24 cellular contexts compared by ENCODE assay signal in the genomic region with DNA sequence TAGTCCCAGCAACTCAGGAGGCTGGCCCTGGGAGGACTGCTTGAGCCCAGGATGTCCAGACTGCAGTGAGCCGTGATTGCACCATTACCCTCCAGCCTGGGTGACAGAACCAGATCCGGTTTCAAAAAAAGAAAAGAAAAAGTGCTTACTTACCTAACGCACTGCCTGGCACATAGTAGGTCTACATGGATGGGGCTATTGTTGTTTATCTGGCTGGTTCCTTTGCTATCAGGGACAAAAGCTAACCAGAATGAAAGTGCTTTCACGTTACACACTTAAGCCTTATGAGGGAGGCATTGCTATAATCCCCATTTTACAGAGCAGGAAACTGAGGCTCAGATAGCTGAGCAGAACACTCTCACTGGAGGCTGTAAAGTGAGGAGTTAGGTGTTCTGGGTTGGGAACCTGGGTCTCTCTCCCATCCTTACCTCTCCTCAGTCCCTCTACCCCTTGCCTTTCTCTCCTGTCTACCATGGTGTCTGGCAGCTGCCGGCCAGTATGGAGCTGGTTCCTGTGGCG. TPM values are rescaled to one million over a fixed set of nuclear protein-coding genes. Genes with fewer than 3 reads are reported as not detected.
DNase-seq lines count a peak whose midpoint lies in the region; ATAC-seq, FAIRE-seq and TF ChIP-seq lines count a peak whose summit lies in the region.
"Had no signal": no experiment of that assay in that cellular context is flagged by ENCODE, and none has a peak within 500 bp of the region (broad histone marks: within the 10 kb centered on the region; RNA-seq: fewer than 3 reads in every experiment).

No MANE protein-coding gene starts in this region.

- no peak overlapping the region for H3K4me3 ChIP-seq in MG63
- H3K4me3 ChIP-seq: SK-N-MC had no signal

- no peak for TF ChIP-seq POLR2A in H54 (IDR thresholded peaks at IDR 0.05; ENCODE audit: low read depth, low read length)

- FAIRE-seq in H54 (lab: Jason Lieb, UNC): no peak
- FAIRE-seq: GM18507, pancreas, RCC 7860 had no signal

- no peak overlapping the region for H3K27ac Mint-ChIP-seq in stimulated activated naive CD8-positive, alpha-beta T cell treated with anti-CD3 and anti-CD28 coated beads, Interleukin-15, amount 100 ng/mL, for 72 hours
- H3K27ac Mint-ChIP-seq in activated T-helper 1 cell treated with anti-CD3 and anti-CD28 coated beads, Interleukin-12 subunit alpha, Interleukin-12 subunit beta, Interleukin-2, Interleukin-4 antibody, amounts not matched to agents 30 ng/mL and 10 ng/mL and 1 ng/mL, durations not matched to agents 14 hours and 24 hours and 36 hours: no peak overlapping the region
- H3K27ac Mint-ChIP-seq in naive B cell: peak overlapping the region in 3 of 6 donors; percentile 80 to 91 (median 82)

- peaks cover 17% of the 10 kb centered on the region for H3K36me3 ChIP-seq in MG63
- H3K36me3 ChIP-seq: pancreas, thoracic aorta had no signal

- no peak for DNase-seq in stimulated activated naive CD8-positive, alpha-beta T cell treated with anti-CD3 and anti-CD28 coated beads, Interleukin-15, amount 100 ng/mL, for 72 hours
- DNase-seq in stimulated activated naive CD8-positive, alpha-beta T cell treated with anti-CD3 and anti-CD28 coated beads, Interleukin-15, Interleukin-2, amounts not matched to agents 100 U/mL and 50 U/mL, for 24 hours: no peak
- no peak for DNase-seq in activated T-helper 1 cell treated with anti-CD3 and anti-CD28 coated beads, Interleukin-12 subunit alpha, Interleukin-12 subunit beta, Interleukin-2, Interleukin-4 antibody, amounts not matched to agents 30 ng/mL and 10 ng/mL and 1 ng/mL, durations not matched to agents 14 hours and 24 hours and 36 hours (ENCODE audit: low spot score)
- no peak for DNase-seq in naive B cell
- no peak for DNase-seq in H54 (ENCODE audit: insufficient read length, low spot score)
- DNase-seq in MG63: no peak
- no peak for DNase-seq in NCI-H510A treated with DMSO at 0.1 percent for 48 hours (lab: John Stamatoyannopoulos, UW)
- DNase-seq: activated CD4-positive, alpha-beta T cell treated with anti-CD3 and anti-CD28 coated beads for 4 hours; amygdala; C1 segment of cervical spinal cord; cerebellar nuclear complex; DMS79 treated with DMSO at 0.1 percent for 48 hours; effector memory CD4-positive, alpha-beta T cell; GOT3; Kasumi-1; NCI-H1417 treated with DMSO at 0.1 percent for 48 hours; NCI-H2171 treated with DMSO at 0.1 percent for 48 hours; pancreas; stimulated activated CD4-positive, alpha-beta T cell treated with anti-CD3 and anti-CD28 coated beads, Interleukin-4, amount 100 ng/mL, for 4 hours; stimulated activated CD8-positive, alpha-beta memory T cell treated with anti-CD3 and anti-CD28 coated beads, Interleukin-4, amount 100 ng/mL, for 48 hours had no signal

- H3K9me3 ChIP-seq in MG63: no peaks in the 10 kb centered on the region
- H3K9me3 ChIP-seq: pancreas, thoracic aorta had no signal

- H3K4me3 Mint-ChIP-seq in stimulated activated naive CD8-positive, alpha-beta T cell treated with anti-CD3 and anti-CD28 coated beads, Interleukin-15, amount 100 ng/mL, for 72 hours: peak overlapping the region; percentile 15 to 21
- peak overlapping the region; percentile 37 for H3K4me3 Mint-ChIP-seq in activated T-helper 1 cell treated with anti-CD3 and anti-CD28 coated beads, Interleukin-12 subunit alpha, Interleukin-12 subunit beta, Interleukin-2, Interleukin-4 antibody, amounts not matched to agents 30 ng/mL and 10 ng/mL and 1 ng/mL, durations not matched to agents 14 hours and 24 hours and 36 hours
- peak overlapping the region in 6 of 8 donors; percentile 35 to 96 (median 66) for H3K4me3 Mint-ChIP-seq in naive B cell

- H3K27me3 Mint-ChIP-seq in stimulated activated naive CD8-positive, alpha-beta T cell treated with anti-CD3 and anti-CD28 coated beads, Interleukin-15, amount 100 ng/mL, for 72 hours: no peaks in the 10 kb centered on the region
- no peaks in the 10 kb centered on the region for H3K27me3 Mint-ChIP-seq in activated T-helper 1 cell treated with anti-CD3 and anti-CD28 coated beads, Interleukin-12 subunit alpha, Interleukin-12 subunit beta, Interleukin-2, Interleukin-4 antibody, amounts not matched to agents 30 ng/mL and 10 ng/mL and 1 ng/mL, durations not matched to agents 14 hours and 24 hours and 36 hours (ENCODE audit: insufficient read depth)
- no peaks in the 10 kb centered on the region for H3K27me3 Mint-ChIP-seq in naive B cell

- peaks cover 75% of the 10 kb centered on the region for H3K4me1 Mint-ChIP-seq in stimulated activated naive CD8-positive, alpha-beta T cell treated with anti-CD3 and anti-CD28 coated beads, Interleukin-15, amount 100 ng/mL, for 72 hours
- peaks cover 29% of the 10 kb centered on the region for H3K4me1 Mint-ChIP-seq in activated T-helper 1 cell treated with anti-CD3 and anti-CD28 coated beads, Interleukin-12 subunit alpha, Interleukin-12 subunit beta, Interleukin-2, Interleukin-4 antibody, amounts not matched to agents 30 ng/mL and 10 ng/mL and 1 ng/mL, durations not matched to agents 14 hours and 24 hours and 36 hours (ENCODE audit: low read depth)
- H3K4me1 Mint-ChIP-seq in naive B cell: peaks cover 46 to 76% (median 62%) of the 10 kb centered on the region in 3 donors

- peaks cover 9% of the 10 kb centered on the region for H3K36me3 Mint-ChIP-seq in activated T-helper 1 cell treated with anti-CD3 and anti-CD28 coated beads, Interleukin-12 subunit alpha, Interleukin-12 subunit beta, Interleukin-2, Interleukin-4 antibody, amounts not matched to agents 30 ng/mL and 10 ng/mL and 1 ng/mL, durations not matched to agents 14 hours and 24 hours and 36 hours (ENCODE audit: low read depth)
- no peaks in the 10 kb centered on the region for H3K36me3 Mint-ChIP-seq in naive B cell

- ATAC-seq in stimulated activated naive CD8-positive, alpha-beta T cell treated with anti-CD3 and anti-CD28 coated beads, Interleukin-15, amount 100 ng/mL, for 72 hours: no peak
- no peak for ATAC-seq in stimulated activated naive CD8-positive, alpha-beta T cell treated with anti-CD3 and anti-CD28 coated beads, Interleukin-15, Interleukin-2, amounts not matched to agents 100 U/mL and 50 U/mL, for 24 hours
- ATAC-seq in naive B cell (ENCODE audit: low read depth in 2 of 2): no peak
- ATAC-seq: pancreas had no signal

- intact Hi-C loops in activated T-helper 1 cell treated with anti-CD3 and anti-CD28 coated beads, Interleukin-12 subunit alpha, Interleukin-12 subunit beta, Interleukin-2, Interleukin-4 antibody, amounts not matched to agents 30 ng/mL and 10 ng/mL and 1 ng/mL, durations not matched to agents 14 hours and 24 hours and 36 hours (cut with micrococcal nuclease): no loop called here

- no peaks in the 10 kb centered on the region for H3K27me3 ChIP-seq in MG63
- H3K27me3 ChIP-seq: pancreas had no signal

- no peaks in the 10 kb centered on the region for H3K9me3 Mint-ChIP-seq in stimulated activated naive CD8-positive, alpha-beta T cell treated with anti-CD3 and anti-CD28 coated beads, Interleukin-15, amount 100 ng/mL, for 72 hours
- no peaks in the 10 kb centered on the region for H3K9me3 Mint-ChIP-seq in activated T-helper 1 cell treated with anti-CD3 and anti-CD28 coated beads, Interleukin-12 subunit alpha, Interleukin-12 subunit beta, Interleukin-2, Interleukin-4 antibody, amounts not matched to agents 30 ng/mL and 10 ng/mL and 1 ng/mL, durations not matched to agents 14 hours and 24 hours and 36 hours
- no peaks in the 10 kb centered on the region for H3K9me3 Mint-ChIP-seq in naive B cell

RNA-seq across cellular contexts. Expression of a gene that starts 2.8 kb away (rescaled TPM):
- 236 and 240 TPM in 2 replicates for total RNA-seq in activated T-helper 1 cell treated with anti-CD3 and anti-CD28 coated beads, Interleukin-12 subunit alpha, Interleukin-12 subunit beta, Interleukin-2, Interleukin-4 antibody, amounts not matched to agents 30 ng/mL and 10 ng/mL and 1 ng/mL, durations not matched to agents 14 hours and 24 hours and 36 hours
- 100 to 1,000 TPM in 1 of 6 donors, 10 to 100 TPM in 5; 53.6 to 111 (median 63.0) TPM for polyA plus RNA-seq in naive B cell (ENCODE audit: low read depth in 6 of 6)
- 104 and 116 TPM in 2 replicates for total RNA-seq in MG63 (2014; rRNA removed; shearing (Covaris generic); ENCODE audit: low replicate concordance)

RNA-seq across cellular contexts. Expression of a gene that starts 19.4 kb away (rescaled TPM):
- 93.7 and 101 TPM in 2 replicates for total RNA-seq in activated T-helper 1 cell treated with anti-CD3 and anti-CD28 coated beads, Interleukin-12 subunit alpha, Interleukin-12 subunit beta, Interleukin-2, Interleukin-4 antibody, amounts not matched to agents 30 ng/mL and 10 ng/mL and 1 ng/mL, durations not matched to agents 14 hours and 24 hours and 36 hours
- 10 to 100 TPM; 39.0 to 82.5 (median 46.2) TPM for polyA plus RNA-seq in naive B cell (ENCODE audit: low read depth in 6 of 6)
- 95.3 and 97.4 TPM in 2 replicates for total RNA-seq in MG63 (2014; rRNA removed; shearing (Covaris generic); ENCODE audit: low replicate concordance)
